Comparison of ENCODE assay signal across 15 cellular contexts in the genomic region with DNA sequence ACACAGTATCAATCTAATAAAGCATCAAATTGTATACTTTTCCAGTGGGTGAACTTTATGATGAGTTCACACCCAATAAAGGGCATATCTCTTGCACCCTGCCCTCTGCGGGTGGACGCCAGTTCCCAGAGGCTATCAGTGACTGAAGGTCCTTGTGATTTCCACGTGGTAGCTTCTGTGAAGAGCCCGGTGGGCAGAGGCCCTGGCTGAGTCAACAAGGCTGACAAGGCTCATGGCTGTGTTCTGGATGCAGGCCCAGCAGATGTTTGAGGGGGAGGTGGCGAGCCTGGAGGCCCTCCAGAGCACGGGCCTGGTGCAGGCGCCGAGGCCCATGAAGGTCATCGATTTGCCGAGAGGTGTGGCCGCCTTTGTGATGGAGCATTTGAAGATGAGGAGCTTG.
DNase-seq lines count a peak whose midpoint lies in the region; ATAC-seq, FAIRE-seq and TF ChIP-seq lines count a peak whose summit lies in the region.
"Had no signal": no experiment of that assay in that cellular context is flagged by ENCODE, and none has a peak within 500 bp of the region (broad histone marks: within the 10 kb centered on the region; RNA-seq: fewer than 3 reads in every experiment).

No MANE protein-coding gene starts in this region.

- H3K4me1 ChIP-seq in K562 (replicated peaks in 1 of 2; ENCODE audit: control insufficient read depth in 2 of 2, insufficient read depth in 2 of 2, low read length in 2 of 2), result peaks cover 10 to 16% of the 10 kb centered on the region in 2 experiments

- TF ChIP-seq EP300 in K562 (IDR thresholded peaks at IDR 0.05; ENCODE audit: low read length), result no peak

- H3K4me3 ChIP-seq in K562, result no peak overlapping the region
- H3K4me3 ChIP-seq: coronary artery, vagina had no signal

- no peaks in the 10 kb centered on the region for H3K27me3 Mint-ChIP-seq in T-helper 2 cell treated with Interferon-gamma antibody and Interleukin-4, amounts not matched to agents 5 μg/mL and 100 μg/mL, for 36 hours (ENCODE audit: low read depth)

- H3K4me1 Mint-ChIP-seq in T-helper 2 cell treated with Interferon-gamma antibody and Interleukin-4, amounts not matched to agents 5 μg/mL and 100 μg/mL, for 36 hours (ENCODE audit: low read depth), result no peaks in the 10 kb centered on the region

- DNase-seq in AG20443 (ENCODE audit: low spot score), result peak; percentile 23
- peak; percentile 9 for DNase-seq in LHCN-M2 (ENCODE audit: low read depth)
- peak; percentile 11 to 36 (median 20) for DNase-seq in K562 (ENCODE audit: extremely low read depth in 1 of 4, low spot score in 3 of 4)
- DNase-seq in left lobe of liver (ENCODE audit: low spot score), result peak; percentile 75
- DNase-seq in hippocampal formation (lab: John Stamatoyannopoulos, UW), result no peak
- DNase-seq in T-helper 2 cell treated with Interferon-gamma antibody and Interleukin-4, amounts not matched to agents 5 μg/mL and 100 μg/mL, for 36 hours (ENCODE audit: low spot score), result no peak
- DNase-seq: activated CD8-positive, alpha-beta T cell treated with anti-CD3 and anti-CD28 coated beads, Interleukin-2, amount 10 ng/mL, durations not matched to agents 7 days and 5 days; GF-D8 had no signal

- no peak overlapping the region for H3K27ac ChIP-seq in K562 (ENCODE audit: extremely low read depth, low read depth, low read length)
- H3K27ac ChIP-seq: coronary artery, neutrophil, vagina had no signal

- H3K4me2 ChIP-seq in K562 (ENCODE audit: insufficient read depth, low read length), result no peak overlapping the region

- H4K20me1 ChIP-seq in K562 (replicated peaks; ENCODE audit: control insufficient read depth, insufficient read depth, low read length), result no peaks in the 10 kb centered on the region

- peak; percentile 29 for FAIRE-seq in K562 (lab: Jason Lieb, UNC)
- FAIRE-seq: frontal cortex had no signal

- no peaks in the 10 kb centered on the region for H3K36me3 Mint-ChIP-seq in T-helper 2 cell treated with Interferon-gamma antibody and Interleukin-4, amounts not matched to agents 5 μg/mL and 100 μg/mL, for 36 hours (ENCODE audit: low read depth)
- H3K36me3 Mint-ChIP-seq: activated naive CD4-positive, alpha-beta T cell treated with anti-CD3 and anti-CD28 coated beads, Interleukin-2, amount 50 U/mL, for 72 hours had no signal

- no peak overlapping the region for H3K4me3 Mint-ChIP-seq in T-helper 2 cell treated with Interferon-gamma antibody and Interleukin-4, amounts not matched to agents 5 μg/mL and 100 μg/mL, for 36 hours
- H3K4me3 Mint-ChIP-seq: activated CD8-positive, alpha-beta T cell treated with anti-CD3 and anti-CD28 coated beads, Interleukin-2, amount 10 ng/mL, durations not matched to agents 7 days and 5 days had no signal

- in situ Hi-C loops in K562 (cut with MboI), result no loop called here

- no peak for TF ChIP-seq RAD21 in K562 (CRISPR knock-in tag; conservative IDR thresholded peaks at IDR 0.05 in 1 of 2, IDR thresholded peaks at IDR 0.05 in 1 of 2)

- CTCF ChIA-PET in K562 (lab: Yijun Ruan, JAX; ENCODE audit: low intra/inter-chr PET ratio), result no interaction called here

- POLR2A ChIA-PET in K562 (lab: Yijun Ruan, JAX), result no interaction called here

- H3K36me3 ChIP-seq in K562 (ENCODE audit: control insufficient read depth, insufficient read depth, low read length), result no peaks in the 10 kb centered on the region
- H3K36me3 ChIP-seq: neutrophil, vagina had no signal

- no peak for TF ChIP-seq CTCF in K562 (IDR thresholded peaks at IDR 0.05 in 2 of 3, conservative IDR thresholded peaks at IDR 0.05 in 1 of 3; ENCODE audit: insufficient read depth in 2 of 3, low read depth in 1 of 3, low read length in 3 of 3)

- TF ChIP-seq POLR2A in K562 (conservative IDR thresholded peaks at IDR 0.05), result no peak

- ATAC-seq in K562, result no peak
- peak; percentile 82 for ATAC-seq in left lobe of liver
- no peak for ATAC-seq in HG03521 (IDR thresholded peaks at IDR 0.05; ENCODE audit: unreplicated experiment)
- no peak for ATAC-seq in GM21528 (IDR thresholded peaks at IDR 0.05; ENCODE audit: low FRiP score, unreplicated experiment)
- ATAC-seq: activated CD8-positive, alpha-beta T cell treated with anti-CD3 and anti-CD28 coated beads, Interleukin-2, amount 10 ng/mL, durations not matched to agents 7 days and 5 days; activated naive CD4-positive, alpha-beta T cell treated with anti-CD3 and anti-CD28 coated beads, Interleukin-2, amount 50 U/mL, for 72 hours had no signal

- intact Hi-C loops in K562 (cut with micrococcal nuclease), result no loop called here

- no peak overlapping the region for H3K27ac Mint-ChIP-seq in T-helper 2 cell treated with Interferon-gamma antibody and Interleukin-4, amounts not matched to agents 5 μg/mL and 100 μg/mL, for 36 hours
- H3K27ac Mint-ChIP-seq: activated CD8-positive, alpha-beta T cell treated with anti-CD3 and anti-CD28 coated beads, Interleukin-2, amount 10 ng/mL, durations not matched to agents 7 days and 5 days; activated naive CD4-positive, alpha-beta T cell treated with anti-CD3 and anti-CD28 coated beads, Interleukin-2, amount 50 U/mL, for 72 hours had no signal

- no peak overlapping the region for H3K9ac ChIP-seq in K562 (ENCODE audit: insufficient read depth in 1 of 2, low read depth in 2 of 2, low read length in 2 of 2)

- H3K79me2 ChIP-seq in K562 (ENCODE audit: control insufficient read depth, insufficient read depth, low read length), result no peaks in the 10 kb centered on the region

- BruUV-seq in K562 (replicated peaks; lab: Mats Ljungman, UMichigan), result no TSS peak

- no peaks in the 10 kb centered on the region for H3K9me1 ChIP-seq in K562 (ENCODE audit: control insufficient read depth, insufficient read depth, low read length)

- no peaks in the 10 kb centered on the region for H3K9me3 ChIP-seq in K562 (replicated peaks; ENCODE audit: control insufficient read depth, insufficient read depth, low read depth, low read length)
- H3K9me3 ChIP-seq: neutrophil, vagina had no signal

- H3K27me3 ChIP-seq in K562 (ENCODE audit: control insufficient read depth in 2 of 2, insufficient read depth in 2 of 2, low read length in 2 of 2), result no peaks in the 10 kb centered on the region
- H3K27me3 ChIP-seq: neutrophil, vagina had no signal

- peak overlapping the region; percentile 64 for H2AFZ ChIP-seq in K562 (ENCODE audit: low read depth, low read length)

- no peaks in the 10 kb centered on the region for H3K9me3 Mint-ChIP-seq in T-helper 2 cell treated with Interferon-gamma antibody and Interleukin-4, amounts not matched to agents 5 μg/mL and 100 μg/mL, for 36 hours
- H3K9me3 Mint-ChIP-seq: activated naive CD4-positive, alpha-beta T cell treated with anti-CD3 and anti-CD28 coated beads, Interleukin-2, amount 50 U/mL, for 72 hours had no signal

- 28% methylated on average over 10 of the region's 11 CpGs for WGBS in K562 (ENCODE audit: insufficient coverage, low coverage, missing lambda C conversion rate)

TF ChIP-seq in K562, 482 proteins besides CTCF, POLR2A, EP300 and RAD21 (continues in another document):
- peak; percentile 30; the same call in 1 of the 2 replicates for TF ChIP-seq BHLHE40 (IDR thresholded peaks at IDR 0.05; ENCODE audit: low read length)
- TF ChIP-seq, protein P1, sequence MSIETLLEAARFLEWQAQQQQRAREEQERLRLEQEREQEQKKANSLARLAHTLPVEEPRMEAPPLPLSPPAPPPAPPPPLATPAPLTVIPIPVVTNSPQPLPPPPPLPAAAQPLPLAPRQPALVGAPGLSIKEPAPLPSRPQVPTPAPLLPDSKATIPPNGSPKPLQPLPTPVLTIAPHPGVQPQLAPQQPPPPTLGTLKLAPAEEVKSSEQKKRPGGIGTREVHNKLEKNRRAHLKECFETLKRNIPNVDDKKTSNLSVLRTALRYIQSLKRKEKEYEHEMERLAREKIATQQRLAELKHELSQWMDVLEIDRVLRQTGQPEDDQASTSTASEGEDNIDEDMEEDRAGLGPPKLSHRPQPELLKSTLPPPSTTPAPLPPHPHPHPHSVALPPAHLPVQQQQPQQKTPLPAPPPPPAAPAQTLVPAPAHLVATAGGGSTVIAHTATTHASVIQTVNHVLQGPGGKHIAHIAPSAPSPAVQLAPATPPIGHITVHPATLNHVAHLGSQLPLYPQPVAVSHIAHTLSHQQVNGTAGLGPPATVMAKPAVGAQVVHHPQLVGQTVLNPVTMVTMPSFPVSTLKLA (conservative IDR thresholded peaks at IDR 0.05), result peak in 1 of 2 experiments; percentile 41; a peak in 1 of 4 replicates
- no peak for TF ChIP-seq FOXJ2 (tag; IDR thresholded peaks at IDR 0.05)
- TF ChIP-seq, protein P2, sequence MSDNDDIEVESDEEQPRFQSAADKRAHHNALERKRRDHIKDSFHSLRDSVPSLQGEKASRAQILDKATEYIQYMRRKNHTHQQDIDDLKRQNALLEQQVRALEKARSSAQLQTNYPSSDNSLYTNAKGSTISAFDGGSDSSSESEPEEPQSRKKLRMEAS (CRISPR knock-in tag; IDR thresholded peaks at IDR 0.05), result peak; percentile 18; the same call in 1 of the 2 replicates
- TF ChIP-seq NFIC (IDR thresholded peaks at IDR 0.05), result peak; percentile 52; the same call in 1 of the 2 replicates
- TF ChIP-seq JUND (IDR thresholded peaks at IDR 0.05; ENCODE audit: borderline replicate concordance, low read depth, low read length), result peak; percentile 26; the same call in 1 of the 2 replicates
- no peak for TF ChIP-seq JUND (tag; IDR thresholded peaks at IDR 0.05; ENCODE audit: borderline replicate concordance, low read depth, low read length)
- TF ChIP-seq L3MBTL2 (IDR thresholded peaks at IDR 0.05), result peak; percentile 72
- TF ChIP-seq ARID1B (IDR thresholded peaks at IDR 0.05), result peak; percentile 26; the same call in 1 of the 2 replicates
- peak; percentile 70 for TF ChIP-seq CBFA2T3 (IDR thresholded peaks at IDR 0.05)
- peak; percentile 47 for TF ChIP-seq CBFA2T2 (conservative IDR thresholded peaks at IDR 0.05)
- no peak for TF ChIP-seq MEF2A (IDR thresholded peaks at IDR 0.05; ENCODE audit: control insufficient read depth, low read depth, low read length)
- TF ChIP-seq, protein P3, sequence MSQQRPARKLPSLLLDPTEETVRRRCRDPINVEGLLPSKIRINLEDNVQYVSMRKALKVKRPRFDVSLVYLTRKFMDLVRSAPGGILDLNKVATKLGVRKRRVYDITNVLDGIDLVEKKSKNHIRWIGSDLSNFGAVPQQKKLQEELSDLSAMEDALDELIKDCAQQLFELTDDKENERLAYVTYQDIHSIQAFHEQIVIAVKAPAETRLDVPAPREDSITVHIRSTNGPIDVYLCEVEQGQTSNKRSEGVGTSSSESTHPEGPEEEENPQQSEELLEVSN (IDR thresholded peaks at IDR 0.05; ENCODE audit: borderline replicate concordance in 1 of 2, extremely low read depth in 1 of 2, insufficient read depth in 1 of 2, insufficient read length in 1 of 2, low read depth in 1 of 2, low read length in 1 of 2, poor library complexity in 1 of 2, severe bottlenecking in 1 of 2), result peak in 1 of 2 experiments; percentile 37
- peak; percentile 45 for TF ChIP-seq TCF3 (CRISPR knock-in tag; IDR thresholded peaks at IDR 0.05)
- peak; percentile 12 to 85; a peak in 1 of 4 replicates for TF ChIP-seq FOXA3 (CRISPR knock-in tag; conservative IDR thresholded peaks at IDR 0.05 in 1 of 2, IDR thresholded peaks at IDR 0.05 in 1 of 2)
- TF ChIP-seq NCOR1 (IDR thresholded peaks at IDR 0.05), result 0 out of 2 replicates have a peak, but pooled peaks have one; percentile 17

Comparison
In these comparisons a context has a peak if more than half of its experiments do, and no peak if none do; other contexts are left out.
1. DNase-seq: peak in AG20443 (single experiment), LHCN-M2 (single experiment), K562 (4 of 4) and left lobe of liver (single experiment); none in hippocampal formation (0 of 2) and T-helper 2 cell treated with Interferon-gamma antibody and Interleukin-4, amounts not matched to agents 5 μg/mL and 100 μg/mL, for 36 hours (single experiment).